27 cellular contexts compared by ENCODE assay signal in genomic region chr2:197647961-197648690, GRCh38. TPM values are rescaled to one million over a fixed set of nuclear protein-coding genes. Genes with fewer than 3 reads are reported as not detected.
DNase-seq lines count a peak whose midpoint lies in the region; ATAC-seq and TF ChIP-seq lines count a peak whose summit lies in the region.
"Had no signal": no experiment of that assay in that cellular context is flagged by ENCODE, and none has a peak within 500 bp of the region (broad histone marks: within the 10 kb centered on the region; RNA-seq: fewer than 3 reads in every experiment).

No MANE protein-coding gene starts in this region.

- H3K4me3 Mint-ChIP-seq in GM23338 = no peak overlapping the region
- no peak overlapping the region for H3K4me3 Mint-ChIP-seq in activated T-cell treated with anti-CD3 and anti-CD28 coated beads, Interleukin-2, amount 50 U/mL, for 4 hours
- H3K4me3 Mint-ChIP-seq: CD4-positive, alpha-beta memory T cell; stimulated activated naive B cell treated with anti-CD40 and anti-IgM and Interleukin-4, amounts not matched to agents 10 μg/mL and 1 μg/mL and 100 μg/mL, for 72 hours had no signal

- TF ChIP-seq CTCF in AG09309 (IDR thresholded peaks at IDR 0.05; ENCODE audit: control insufficient read depth, insufficient read depth, low read depth, low read length, missing control alignments) = no peak
- no peak for TF ChIP-seq CTCF in GM23338 (conservative IDR thresholded peaks at IDR 0.05; ENCODE audit: low read depth in 2 of 2)
- TF ChIP-seq CTCF in choroid plexus epithelial cell (conservative IDR thresholded peaks at IDR 0.05; ENCODE audit: low read depth, low read length) = no peak

- H3F3A ChIP-seq in GM23338 (replicated peaks; ENCODE audit: low read depth) = no peaks in the 10 kb centered on the region

- no peak overlapping the region for H2AFZ ChIP-seq in GM23338

- H3K4me2 ChIP-seq in GM23338 = no peak overlapping the region
- H3K4me2 ChIP-seq: A549 had no signal

- H3K9me2 ChIP-seq in GM23338 (ENCODE audit: insufficient read depth) = no peaks in the 10 kb centered on the region

- H3K27ac Mint-ChIP-seq in GM23338 = no peak overlapping the region
- H3K27ac Mint-ChIP-seq: CD4-positive, alpha-beta memory T cell; stimulated activated naive B cell treated with anti-CD40 and anti-IgM and Interleukin-4, amounts not matched to agents 10 μg/mL and 1 μg/mL and 100 μg/mL, for 72 hours had no signal

- H3K27me3 Mint-ChIP-seq in GM23338 (ENCODE audit: insufficient read depth, low read depth, poor library complexity) = no peaks in the 10 kb centered on the region
- peaks cover 6% of the 10 kb centered on the region for H3K27me3 Mint-ChIP-seq in activated T-cell treated with anti-CD3 and anti-CD28 coated beads, Interleukin-2, amount 50 U/mL, for 4 hours (ENCODE audit: low read depth)

- peak overlapping the region; percentile 28; the same call in 1 of the 2 replicates for H3K27ac ChIP-seq in GM23338 (ENCODE audit: low read depth)
- H3K27ac ChIP-seq: A549, adrenal gland, SJSA1, transverse colon had no signal

- peaks cover 6% of the 10 kb centered on the region; the same call in 1 of the 3 replicates for H3K9me3 Mint-ChIP-seq in GM23338
- H3K9me3 Mint-ChIP-seq in activated T-cell treated with anti-CD3 and anti-CD28 coated beads, Interleukin-2, amount 50 U/mL, for 4 hours = no peaks in the 10 kb centered on the region
- H3K9me3 Mint-ChIP-seq: CD4-positive, alpha-beta memory T cell; stimulated activated naive B cell treated with anti-CD40 and anti-IgM and Interleukin-4, amounts not matched to agents 10 μg/mL and 1 μg/mL and 100 μg/mL, for 72 hours had no signal

- no peaks in the 10 kb centered on the region for H3K79me2 ChIP-seq in GM23338 (replicated peaks; ENCODE audit: insufficient read depth)

- no peak overlapping the region for H3K4me3 ChIP-seq in AG09309 (ENCODE audit: control insufficient read depth, low read depth, low read length)
- no peak overlapping the region for H3K4me3 ChIP-seq in GM23338
- no peak overlapping the region for H3K4me3 ChIP-seq in choroid plexus epithelial cell (ENCODE audit: low read depth, low read length)
- H3K4me3 ChIP-seq: A549, adrenal gland, SJSA1, transverse colon had no signal

- H3K4me1 ChIP-seq in GM23338 (ENCODE audit: insufficient read depth) = peaks cover 11% of the 10 kb centered on the region
- H3K4me1 ChIP-seq: A549, adrenal gland, SJSA1, transverse colon had no signal

- no peaks in the 10 kb centered on the region for H4K20me1 ChIP-seq in GM23338 (replicated peaks; ENCODE audit: insufficient read depth)

- no peaks in the 10 kb centered on the region for H3K36me3 ChIP-seq in GM23338 (ENCODE audit: insufficient read depth)
- H3K36me3 ChIP-seq: adrenal gland, SJSA1, transverse colon had no signal

- no peaks in the 10 kb centered on the region for H3K27me3 ChIP-seq in GM23338 (ENCODE audit: insufficient read depth)
- H3K27me3 ChIP-seq: adrenal gland, SJSA1, transverse colon had no signal

- no peak for ATAC-seq in GM23338
- ATAC-seq in activated T-cell treated with anti-CD3 and anti-CD28 coated beads, Interleukin-2, amount 50 U/mL, for 4 hours = no peak
- ATAC-seq: A549; left colon; PC-3; right cardiac atrium; stimulated activated naive B cell treated with anti-CD40 and anti-IgM and Interleukin-4, amounts not matched to agents 10 μg/mL and 1 μg/mL and 100 μg/mL, for 72 hours had no signal

- DNase-seq in AG09309 (ENCODE audit: low read depth) (peak; percentile 3), GM23338 (ENCODE audit: low spot score) (no peak), choroid plexus epithelial cell (ENCODE audit: low read depth) (peak; percentile 71), iris pigment epithelial cell (ENCODE audit: low read depth) (peak; percentile 65), C1 segment of cervical spinal cord (lab: John Stamatoyannopoulos, UW) (no peak), GM19240 (ENCODE audit: insufficient read length, low spot score) (no peak), islet precursor cell (no peak)
- DNase-seq in activated T-cell treated with anti-CD3 and anti-CD28 coated beads, Interleukin-2, amount 50 U/mL, for 4 hours = no peak
- DNase-seq: activated CD4-positive, alpha-beta T cell treated with anti-CD3 and anti-CD28 coated beads for 1 hour; activated effector memory CD4-positive, alpha-beta T cell treated with Interleukin-2 at 50 U/mL for 16 hours; adrenal gland; caudate nucleus; CD4-positive, alpha-beta memory T cell; DMS79 treated with DMSO at 0.1 percent for 48 hours; effector CD8-positive, alpha-beta T cell; Karpas-422; left colon; NCI-H1417; NCI-H2171; nucleus accumbens; PC-3; right cardiac atrium; stimulated activated naive B cell treated with anti-CD40 and anti-IgM and Interleukin-4, amounts not matched to agents 10 μg/mL and 1 μg/mL and 100 μg/mL, for 72 hours; transverse colon had no signal

- H3K36me3 Mint-ChIP-seq in GM23338 (ENCODE audit: low read depth) = peaks cover 17% of the 10 kb centered on the region; the same call in 2 of the 3 replicates
- H3K36me3 Mint-ChIP-seq in activated T-cell treated with anti-CD3 and anti-CD28 coated beads, Interleukin-2, amount 50 U/mL, for 4 hours (ENCODE audit: insufficient read depth) = no peaks in the 10 kb centered on the region
- H3K36me3 Mint-ChIP-seq: CD4-positive, alpha-beta memory T cell; stimulated activated naive B cell treated with anti-CD40 and anti-IgM and Interleukin-4, amounts not matched to agents 10 μg/mL and 1 μg/mL and 100 μg/mL, for 72 hours had no signal

- H3K4me1 Mint-ChIP-seq in GM23338 = peaks cover 10% of the 10 kb centered on the region; the same call in 2 of the 3 replicates
- no peaks in the 10 kb centered on the region for H3K4me1 Mint-ChIP-seq in activated T-cell treated with anti-CD3 and anti-CD28 coated beads, Interleukin-2, amount 50 U/mL, for 4 hours (ENCODE audit: low read depth)
- H3K4me1 Mint-ChIP-seq: CD4-positive, alpha-beta memory T cell; stimulated activated naive B cell treated with anti-CD40 and anti-IgM and Interleukin-4, amounts not matched to agents 10 μg/mL and 1 μg/mL and 100 μg/mL, for 72 hours had no signal

TF ChIP-seq in GM23338, 12 proteins besides CTCF, POLR2A, EP300 and RAD21 (continues in another document):
- no peak for TF ChIP-seq STAT1 (IDR thresholded peaks at IDR 0.05; ENCODE audit: unreplicated experiment)
- TF ChIP-seq REST (IDR thresholded peaks at IDR 0.05; ENCODE audit: unreplicated experiment) = no peak
- no peak for TF ChIP-seq ZNF331 (CRISPR knock-in tag; IDR thresholded peaks at IDR 0.05; ENCODE audit: low read depth)
- TF ChIP-seq EZH2 (IDR thresholded peaks at IDR 0.05; ENCODE audit: low read depth, unreplicated experiment) = no peak
- no peak for TF ChIP-seq NANOG (IDR thresholded peaks at IDR 0.05; ENCODE audit: borderline replicate concordance)
- no peak for TF ChIP-seq CREB1 (CRISPR knock-in tag; IDR thresholded peaks at IDR 0.05; ENCODE audit: low read depth)

RNA-seq across cellular contexts. Expression of gene RFTN2, which starts 27.3 kb away (rescaled TPM):
- total RNA-seq in GM23338 (2014; rRNA removed; shearing (Covaris generic)) = 0.42 and 1.0 TPM in 2 replicates
- 2.1 and 3.6 TPM in 2 replicates for polyA plus RNA-seq in GM23338 (2016; fragmentation: Nextera tagmentation; extraction: Ambion mirVana)
- total RNA-seq in activated T-cell treated with anti-CD3 and anti-CD28 coated beads, Interleukin-2, amount 50 U/mL, for 4 hours = not detected
- total RNA-seq: CD4-positive, alpha-beta memory T cell; T-helper 2 cell treated with Interferon-gamma antibody and Interleukin-4, amounts not matched to agents 100 ng/mL and 5 ng/mL, for 36 hours had no signal

RNA-seq across cellular contexts. Expression of gene MARS2, which starts 57.0 kb away (rescaled TPM):
- total RNA-seq in GM23338 (2014; rRNA removed; shearing (Covaris generic)) = 48.2 and 49.1 TPM in 2 replicates
- polyA plus RNA-seq in GM23338 (2016; fragmentation: Nextera tagmentation; extraction: Ambion mirVana) = 11.9 and 13.7 TPM in 2 replicates
- total RNA-seq in activated T-cell treated with anti-CD3 and anti-CD28 coated beads, Interleukin-2, amount 50 U/mL, for 4 hours = 10 to 100 TPM; 32.4 to 36.9 (median 34.7) TPM

Comparison
In these comparisons a context has a peak if more than half of its experiments do, and no peak if none do; other contexts are left out.
1. DNase-seq: peak in AG09309 (single experiment), choroid plexus epithelial cell (single experiment) and iris pigment epithelial cell (single experiment); none in GM23338 (single experiment), activated T-cell treated with anti-CD3 and anti-CD28 coated beads, Interleukin-2, amount 50 U/mL, for 4 hours (single experiment), C1 segment of cervical spinal cord (0 of 14), GM19240 (single experiment) and islet precursor cell (single experiment).